Comparison of ENCODE assay signal across 1 cellular context in genomic region chr17:78000351-78000750, GRCh38.
TF ChIP-seq lines count a peak whose summit lies in the region.

No MANE protein-coding gene starts in this region.

TF ChIP-seq in endothelial cell of umbilical vein, 7 proteins besides CTCF, POLR2A, EP300 and RAD21:
- TF ChIP-seq EZH2 (IDR thresholded peaks at IDR 0.05; ENCODE audit: borderline replicate concordance, low read depth, low read length, severe bottlenecking), result no peak
- TF ChIP-seq GATA2 (IDR thresholded peaks at IDR 0.05; ENCODE audit: insufficient read depth, insufficient read length, low read depth, low read length), result peak; percentile 82
- no peak for TF ChIP-seq MYC (IDR thresholded peaks at IDR 0.05; ENCODE audit: low read depth, low read length)
- TF ChIP-seq FOS (IDR thresholded peaks at IDR 0.05; ENCODE audit: borderline replicate concordance, insufficient read depth, low read length), result peak; percentile 58
- TF ChIP-seq POLR2AphosphoS5 (IDR thresholded peaks at IDR 0.05; ENCODE audit: insufficient read depth, low read depth, low read length), result no peak
- TF ChIP-seq JUN (IDR thresholded peaks at IDR 0.05; ENCODE audit: borderline replicate concordance, insufficient read depth, insufficient read length, low read depth), result peak; percentile 89
